Comparison of ENCODE assay signal across 8 cellular contexts in the genomic region with DNA sequence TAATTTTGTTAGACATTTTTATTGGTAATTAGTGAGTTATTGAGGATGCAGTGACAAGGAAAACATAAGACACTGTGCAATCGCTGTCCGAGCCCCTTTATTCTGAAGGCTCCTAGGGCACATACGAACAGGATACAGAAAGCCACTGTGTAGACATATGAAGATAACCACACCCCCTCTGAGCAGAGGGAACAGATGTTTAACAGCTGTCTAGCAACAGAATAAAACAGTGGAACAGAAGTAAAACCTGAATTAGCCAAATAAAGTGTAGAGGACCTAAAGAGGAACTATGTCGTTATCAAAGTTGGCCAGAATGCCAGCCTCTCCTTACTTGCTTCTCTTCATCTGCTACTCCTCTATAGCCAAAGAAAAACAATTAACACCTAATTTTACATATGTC. TPM values are rescaled to one million over a fixed set of nuclear protein-coding genes. Genes with fewer than 3 reads are reported as not detected.
DNase-seq lines count a peak whose midpoint lies in the region; ATAC-seq and TF ChIP-seq lines count a peak whose summit lies in the region.

No MANE protein-coding gene starts in this region.

- no peaks in the 10 kb centered on the region for H3K27me3 Mint-ChIP-seq in T-helper 17 cell

- H3K4me3 Mint-ChIP-seq in T-helper 17 cell, result no peak overlapping the region

- no peak for TF ChIP-seq CTCF in GM13977 (IDR thresholded peaks at IDR 0.05; ENCODE audit: extremely low read depth, insufficient read depth, missing control alignments)

- H3K4me1 Mint-ChIP-seq in T-helper 17 cell, result peaks cover 38% of the 10 kb centered on the region

- no peaks in the 10 kb centered on the region for H3K36me3 ChIP-seq in iPS-20b (ENCODE audit: insufficient read depth, low read depth, low read length)

- H3K27ac ChIP-seq in iPS-20b (ENCODE audit: low read length), result peak overlapping the region; percentile 59

- ATAC-seq in HG02759 (IDR thresholded peaks at IDR 0.05; ENCODE audit: unreplicated experiment), result peak; percentile 69
- peak; percentile 70 for ATAC-seq in T-helper 17 cell
- ATAC-seq in GM19324 (IDR thresholded peaks at IDR 0.05; ENCODE audit: low FRiP score, unreplicated experiment), result no peak
- ATAC-seq in GM19452 (IDR thresholded peaks at IDR 0.05; ENCODE audit: unreplicated experiment), result no peak

- no peaks in the 10 kb centered on the region for H3K9me3 ChIP-seq in T-helper 17 cell (ENCODE audit: control insufficient read depth, low read length, poor library complexity, severe bottlenecking)
- H3K9me3 ChIP-seq in iPS-20b (ENCODE audit: insufficient read depth, low read depth, low read length), result no peaks in the 10 kb centered on the region

- no peaks in the 10 kb centered on the region for H3K27me3 ChIP-seq in iPS-20b (ENCODE audit: insufficient read depth, low read length)

- no peak overlapping the region for H3K27ac Mint-ChIP-seq in T-helper 17 cell

- peak overlapping the region; percentile 61; the same call in 1 of the 2 replicates for H3K9ac ChIP-seq in iPS-20b (ENCODE audit: low read depth, low read length)

- H3K4me1 ChIP-seq in iPS-20b (ENCODE audit: insufficient read depth, low read length), result peaks cover 16% of the 10 kb centered on the region

- in situ Hi-C loops in GM13977 (cut with MboI; ENCODE audit: low pct_unique_long_range_greater_than_20kb, low sequenced_read_pairs, unreplicated experiment), result no loop called here

- peak; percentile 71 for DNase-seq in GM13977 (ENCODE audit: low spot score)
- DNase-seq in T-helper 17 cell, result no peak
- no peak for DNase-seq in KG1 (lab: John Stamatoyannopoulos, UW)
- no peak for DNase-seq in inferior parietal cortex (ENCODE audit: extremely low spot score)

- H3K36me3 Mint-ChIP-seq in T-helper 17 cell (ENCODE audit: low read depth), result no peaks in the 10 kb centered on the region

- peak overlapping the region; percentile 31; the same call in 1 of the 2 replicates for H3K4me3 ChIP-seq in iPS-20b (ENCODE audit: low read length)

RNA-seq across cellular contexts. Expression of a gene that starts 43.6 kb away (rescaled TPM):
- total RNA-seq in T-helper 17 cell, result 10 to 100 TPM; 23.1 to 25.8 TPM

Comparison
In these comparisons a context has a peak if more than half of its experiments do, and no peak if none do; other contexts are left out.
1. ATAC-seq: peak in HG02759 (single experiment) and T-helper 17 cell (single experiment); none in GM19324 (single experiment) and GM19452 (single experiment).